11 cellular contexts compared by ENCODE assay signal in the genomic region with DNA sequence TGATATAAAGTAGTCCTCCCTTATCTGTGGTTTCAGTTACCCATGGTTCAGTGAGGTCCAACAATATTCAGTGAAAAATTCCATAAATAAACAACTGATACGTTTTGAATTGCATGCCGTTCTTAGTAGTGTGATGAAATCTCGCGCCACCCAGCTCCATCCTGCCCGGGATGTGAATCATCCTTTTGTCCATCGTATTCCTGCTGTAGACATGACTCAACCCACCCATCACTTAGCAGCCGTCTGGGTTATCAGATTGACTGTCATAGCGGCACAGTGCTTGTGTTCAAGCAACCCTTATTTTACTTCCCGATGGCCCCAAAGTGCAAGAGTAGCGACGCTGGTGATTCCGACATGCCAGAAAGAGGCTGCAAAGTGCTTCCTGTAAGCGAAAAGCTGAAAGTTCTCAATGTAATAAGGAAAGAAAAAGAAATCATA. TPM values are rescaled to one million over a fixed set of nuclear protein-coding genes. Genes with fewer than 3 reads are reported as not detected.
DNase-seq lines count a peak whose midpoint lies in the region; ATAC-seq and TF ChIP-seq lines count a peak whose summit lies in the region.
"Had no signal": no experiment of that assay in that cellular context is flagged by ENCODE, and none has a peak within 500 bp of the region (broad histone marks: within the 10 kb centered on the region; RNA-seq: fewer than 3 reads in every experiment).

No MANE protein-coding gene starts in this region.

- no peaks in the 10 kb centered on the region for H3K9me3 ChIP-seq in PC-3 (ENCODE audit: low read length)
- no peaks in the 10 kb centered on the region for H3K9me3 ChIP-seq in esophagus muscularis mucosa
- no peaks in the 10 kb centered on the region for H3K9me3 ChIP-seq in right atrium auricular region
- H3K9me3 ChIP-seq: gastrocnemius medialis had no signal

- H3K27me3 ChIP-seq in PC-3 (ENCODE audit: low read length) (no peaks in the 10 kb centered on the region), esophagus muscularis mucosa (no peaks in the 10 kb centered on the region), right atrium auricular region (no peaks in the 10 kb centered on the region)
- H3K27me3 ChIP-seq: gastrocnemius medialis had no signal

- H3K27ac ChIP-seq in PC-3 (ENCODE audit: low read length) (no peak overlapping the region), esophagus muscularis mucosa (replicated peaks in 1 of 4) (no peak overlapping the region), right atrium auricular region (no peak overlapping the region)
- H3K27ac ChIP-seq: gastrocnemius medialis had no signal

- H3K9me2 ChIP-seq in PC-3 (replicated peaks; ENCODE audit: low read length), result no peaks in the 10 kb centered on the region

- H3K4me3 ChIP-seq in PC-3 (ENCODE audit: low read length), result no peak overlapping the region
- H3K4me3 ChIP-seq in cardiac fibroblast (replicated peaks in 1 of 2; ENCODE audit: low read depth in 2 of 2, low read length in 2 of 2), result peak overlapping the region; percentile 12 to 38
- H3K4me3 ChIP-seq in esophagus muscularis mucosa, result no peak overlapping the region
- no peak overlapping the region for H3K4me3 ChIP-seq in right atrium auricular region
- H3K4me3 ChIP-seq: gastrocnemius medialis had no signal

- H3K9ac ChIP-seq in PC-3 (ENCODE audit: low read length), result no peak overlapping the region

- no peaks in the 10 kb centered on the region for H3K4me1 ChIP-seq in PC-3 (ENCODE audit: insufficient read depth, low read length)
- H3K4me1 ChIP-seq in esophagus muscularis mucosa, result no peaks in the 10 kb centered on the region
- no peaks in the 10 kb centered on the region for H3K4me1 ChIP-seq in right atrium auricular region
- H3K4me1 ChIP-seq: gastrocnemius medialis had no signal

- H3K79me2 ChIP-seq in PC-3 (ENCODE audit: low read length), result no peaks in the 10 kb centered on the region

- H3F3A ChIP-seq in PC-3 (ENCODE audit: low read length, unreplicated experiment), result no peaks in the 10 kb centered on the region

- intact Hi-C loops in PC-3 (cut with micrococcal nuclease), result no loop called here
- intact Hi-C loops in esophagus muscularis mucosa (cut with DNase I), result no loop called here

- TF ChIP-seq POLR2A in esophagus muscularis mucosa (IDR thresholded peaks at IDR 0.05; ENCODE audit: low read depth), result no peak

- TF ChIP-seq CTCF in PC-3 (conservative IDR thresholded peaks at IDR 0.05; ENCODE audit: low read depth, low read length) (no peak), cardiac fibroblast (IDR thresholded peaks at IDR 0.05; ENCODE audit: low read depth, low read length) (no peak), esophagus muscularis mucosa (IDR thresholded peaks at IDR 0.05) (no peak), right atrium auricular region (IDR thresholded peaks at IDR 0.05) (no peak)

- H3K36me3 ChIP-seq in PC-3 (ENCODE audit: low read depth, low read length) (no peaks in the 10 kb centered on the region), esophagus muscularis mucosa (no peaks in the 10 kb centered on the region), right atrium auricular region (no peaks in the 10 kb centered on the region)
- H3K36me3 ChIP-seq: gastrocnemius medialis had no signal

- no peaks in the 10 kb centered on the region for H4K20me1 ChIP-seq in PC-3 (ENCODE audit: low read length)

- CTCF ChIA-PET in PC-3 (lab: Charles Lee), result interaction anchor here (0.6 kb wide), 1 partner anchor 15 kb away, joined by 3 read pairs; no protein-coding TSS in a partner anchor

- ATAC-seq in PC-3 (peak; percentile 92), HG03139 (IDR thresholded peaks at IDR 0.05; ENCODE audit: unreplicated experiment) (no peak)
- ATAC-seq: gastrocnemius medialis had no signal

- no peak for TF ChIP-seq EP300 in esophagus muscularis mucosa (IDR thresholded peaks at IDR 0.05)

- 87% methylated on average over 13 of the region's 13 CpGs for WGBS in esophagus muscularis mucosa

- POLR2A ChIA-PET in PC-3 (lab: Charles Lee; ENCODE audit: unreplicated experiment), result no interaction called here

- peak overlapping the region; percentile 32; the same call in 1 of the 2 replicates for H2AFZ ChIP-seq in PC-3 (ENCODE audit: low read length)

- no peak overlapping the region for H3K4me2 ChIP-seq in PC-3 (ENCODE audit: low read length)

- DNase-seq in GM03348 (ENCODE audit: low spot score) (peak; percentile 51), PC-3 (peak; percentile 80), cardiac fibroblast (ENCODE audit: low read depth in 2 of 2) (peak; percentile 88 to 97), myocyte (ENCODE audit: low read depth) (peak; percentile 39), germinal center (ENCODE audit: low spot score) (no peak), esophagus muscularis mucosa (ENCODE audit: extremely low spot score) (no peak), right atrium auricular region (ENCODE audit: low spot score) (no peak)
- DNase-seq: gastrocnemius medialis, NCI-H524 treated with DMSO at 0.1 percent for 48 hours, retina had no signal

- BruUV-seq in PC-3 (replicated peaks; lab: Mats Ljungman, UMichigan), result no TSS peak

RNA-seq across cellular contexts. Expression of gene MEX3B, which starts 48.0 kb away (rescaled TPM):
- total RNA-seq in PC-3 (2014; rRNA removed), result 0.58 and 1.0 TPM in 2 replicates
- 14.0 and 14.6 TPM in 2 replicates for total RNA-seq in myocyte
- polyA plus RNA-seq in myocyte (2012), result 8.1 TPM
- 1 to 10 TPM; 1.5 to 2.4 (median 1.9) TPM for total RNA-seq in esophagus muscularis mucosa
- 1 to 10 TPM; 1.9 to 2.4 TPM for total RNA-seq in right atrium auricular region

Comparison
In these comparisons a context has a peak if more than half of its experiments do, and no peak if none do; other contexts are left out.
1. DNase-seq: peak in GM03348 (single experiment), PC-3 (single experiment), cardiac fibroblast (2 of 2) and myocyte (single experiment); none in germinal center (single experiment), esophagus muscularis mucosa (single experiment) and right atrium auricular region (single experiment).
2. H3K4me3 ChIP-seq: peak in cardiac fibroblast (2 of 2); none in PC-3 (single experiment), esophagus muscularis mucosa (0 of 4) and right atrium auricular region (0 of 2).